ENCODE assay signal across 21 cellular contexts in the genomic region with DNA sequence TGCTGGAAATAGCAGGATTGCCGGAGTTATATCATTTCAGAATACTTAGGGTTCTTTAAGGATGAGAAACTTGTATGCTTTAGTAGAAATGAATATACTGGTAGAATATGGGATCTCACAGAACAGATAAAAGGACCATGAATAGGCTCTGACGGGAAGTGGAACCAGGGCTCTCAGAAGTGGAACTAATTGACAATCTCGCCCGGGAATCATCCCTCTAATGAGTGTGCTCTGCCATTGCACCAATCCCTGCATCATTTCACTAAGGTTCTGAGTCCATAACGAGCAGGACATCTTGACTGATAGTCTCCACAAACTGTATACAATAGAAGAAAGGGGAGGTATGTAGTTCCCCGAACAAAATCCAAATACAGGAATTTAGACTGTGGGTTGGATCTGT.
DNase-seq lines count a peak whose midpoint lies in the region; ATAC-seq, FAIRE-seq and TF ChIP-seq lines count a peak whose summit lies in the region.
"Had no signal": no experiment of that assay in that cellular context is flagged by ENCODE, and none has a peak within 500 bp of the region (broad histone marks: within the 10 kb centered on the region; RNA-seq: fewer than 3 reads in every experiment).

No MANE protein-coding gene starts in this region.

- H3K4me2 ChIP-seq in GM12878 (ENCODE audit: control insufficient read depth, insufficient read depth): no peak overlapping the region
- peak overlapping the region; percentile 15 for H3K4me2 ChIP-seq in smooth muscle cell
- H3K4me2 ChIP-seq: BLaER1 treated with 17β-estradiol and CSF1 and Interleukin-3, amounts not matched to agents 10 nM and 100 nM had no signal

- WGBS in GM12878 (ENCODE audit: insufficient coverage, insufficient replicate concordance, low lambda C conversion rate, missing lambda C conversion rate): 81% methylated on average over 6 of the region's 6 CpGs
- 59% methylated on average over 6 of the region's 6 CpGs for WGBS in smooth muscle cell (ENCODE audit: low lambda C conversion rate)
- 75 to 83% (median 79%) methylated on average over 6 of the region's 6 CpGs for WGBS in adrenal gland, 4 donors

- FAIRE-seq in GM12878 (lab: Jason Lieb, UNC): peak; percentile 35
- FAIRE-seq: A204.1, G401.6, GM18507, H54 had no signal

- H3K9ac ChIP-seq in GM12878 (ENCODE audit: control insufficient read depth, insufficient read depth, low read length) (no peak overlapping the region), smooth muscle cell (ENCODE audit: low read depth) (no peak overlapping the region)
- H3K9ac ChIP-seq: BLaER1 treated with 17β-estradiol and CSF1 and Interleukin-3, amounts not matched to agents 10 nM and 100 nM had no signal

- H3K4me1 ChIP-seq in BE2C (peaks cover 12% of the 10 kb centered on the region), HEK293 (ENCODE audit: control insufficient read depth, insufficient read depth, low read length) (peaks cover 18% of the 10 kb centered on the region; the same call in 1 of the 2 replicates), GM12878 (ENCODE audit: control insufficient read depth, insufficient read depth, low read length) (no peaks in the 10 kb centered on the region), smooth muscle cell (ENCODE audit: low read depth) (no peaks in the 10 kb centered on the region), adrenal gland (replicated peaks in 1 of 2) (no peaks in the 10 kb centered on the region)
- H3K4me1 ChIP-seq: HAP-1 had no signal

- no TSS peak for BruUV-seq in GM12878 (replicated peaks; lab: Mats Ljungman, UMichigan)

- H3K27me3 ChIP-seq in BE2C (no peaks in the 10 kb centered on the region), GM12878 (replicated peaks in 1 of 2; ENCODE audit: control insufficient read depth in 2 of 2, insufficient read depth in 2 of 2, low read length in 1 of 2) (no peaks in the 10 kb centered on the region), smooth muscle cell (ENCODE audit: low read depth) (no peaks in the 10 kb centered on the region), adrenal gland (no peaks in the 10 kb centered on the region)
- H3K27me3 ChIP-seq: BLaER1 treated with 17β-estradiol and CSF1 and Interleukin-3, amounts not matched to agents 10 nM and 100 nM had no signal

- H3K79me2 ChIP-seq in GM12878 (ENCODE audit: control insufficient read depth, insufficient read depth, low read length): no peaks in the 10 kb centered on the region
- no peaks in the 10 kb centered on the region for H3K79me2 ChIP-seq in smooth muscle cell (ENCODE audit: low read depth)

- H4K20me1 ChIP-seq in GM12878 (ENCODE audit: control insufficient read depth, insufficient read depth) (no peaks in the 10 kb centered on the region), smooth muscle cell (ENCODE audit: low read depth) (no peaks in the 10 kb centered on the region)
- H4K20me1 ChIP-seq: BLaER1 treated with 17β-estradiol and CSF1 and Interleukin-3, amounts not matched to agents 10 nM and 100 nM had no signal

- H2AFZ ChIP-seq in GM12878 (ENCODE audit: control insufficient read depth, low read depth, low read length) (no peak overlapping the region), smooth muscle cell (ENCODE audit: low read depth) (peak overlapping the region; percentile 61)

- POLR2A ChIA-PET in HEK293 (lab: Yijun Ruan, JAX) (no interaction called here), GM12878 (lab: Charles Lee) (no interaction called here)

- no peak for TF ChIP-seq POLR2A in GM12878 (IDR thresholded peaks at IDR 0.05; ENCODE audit: low read depth, low read length)
- no peak for TF ChIP-seq POLR2A in adrenal gland (IDR thresholded peaks at IDR 0.05)

- SMC1A ChIA-PET in GM12878 (lab: Charles Lee; ENCODE audit: uncharacterized antibody, unreplicated experiment): no interaction called here

- no peaks in the 10 kb centered on the region for H3K36me3 ChIP-seq in BE2C
- H3K36me3 ChIP-seq in HEK293 (ENCODE audit: control insufficient read depth in 2 of 2, insufficient read depth in 1 of 2, low read length in 2 of 2): no peaks in the 10 kb centered on the region
- peaks cover 0 to 4% of the 10 kb centered on the region in 2 experiments; a peak in 1 of 4 replicates for H3K36me3 ChIP-seq in GM12878 (ENCODE audit: control insufficient read depth in 2 of 2, insufficient read depth in 2 of 2, low read length in 1 of 2)
- no peaks in the 10 kb centered on the region for H3K36me3 ChIP-seq in smooth muscle cell (ENCODE audit: low read depth)
- H3K36me3 ChIP-seq in adrenal gland (replicated peaks in 1 of 2): no peaks in the 10 kb centered on the region
- H3K36me3 ChIP-seq: BLaER1 treated with 17β-estradiol and CSF1 and Interleukin-3, amounts not matched to agents 10 nM and 100 nM; HAP-1 had no signal

- in situ Hi-C loops in GM12878 (cut with MboI): no loop called here

- ATAC-seq in GM12878: no peak

- RAD21 ChIA-PET in GM12878 (lab: Charles Lee; ENCODE audit: unreplicated experiment): no interaction called here

- intact Hi-C loops in GM12878 (cut with micrococcal nuclease; ENCODE audit: unreplicated experiment) (no loop called here), adrenal gland (cut with DNase I) (no loop called here)

- TF ChIP-seq RAD21 in GM12878 (IDR thresholded peaks at IDR 0.05; ENCODE audit: insufficient read depth, low read depth, low read length): no peak

- H3K4me3 ChIP-seq in BE2C (ENCODE audit: low read depth, low read length) (peak overlapping the region; percentile 7; the same call in 1 of the 2 replicates), HEK293 (ENCODE audit: low read depth, low read length) (no peak overlapping the region), GM12878 (no peak overlapping the region), smooth muscle cell (no peak overlapping the region), adrenal gland (no peak overlapping the region)
- H3K4me3 ChIP-seq: BLaER1 treated with 17β-estradiol and CSF1 and Interleukin-3, amounts not matched to agents 10 nM and 100 nM; HAP-1 had no signal

- DNase-seq in BE2C (peak; percentile 61), GM12878 (ENCODE audit: low read depth, low spot score) (no peak), smooth muscle cell (lab: John Stamatoyannopoulos, UW; ENCODE audit: unreplicated experiment) (no peak), NCI-H69 (lab: John Stamatoyannopoulos, UW) (no peak), NCI-H82 treated with DMSO at 0.1 percent for 48 hours (lab: John Stamatoyannopoulos, UW; ENCODE audit: unreplicated experiment) (no peak), adrenal gland (no peak)
- DNase-seq: Calu3; CD4-positive, alpha-beta T cell; CD8-positive, alpha-beta memory T cell; COR-L47; DMS153; DND-41; GOT3 had no signal

- CTCF ChIA-PET in HEK293 (lab: Yijun Ruan, JAX) (no interaction called here), GM12878 (lab: Yijun Ruan, JAX) (no interaction called here)

- H3K27ac ChIP-seq in HEK293 (ENCODE audit: extremely low read depth, low read depth, low read length) (no peak overlapping the region), GM12878 (ENCODE audit: control insufficient read depth, insufficient read depth) (no peak overlapping the region), smooth muscle cell (ENCODE audit: low read depth) (peak overlapping the region; percentile 5), adrenal gland (no peak overlapping the region)
- H3K27ac ChIP-seq: 22Rv1; BLaER1 treated with 17β-estradiol and CSF1 and Interleukin-3, amounts not matched to agents 10 nM and 100 nM had no signal

- H3K9me3 ChIP-seq in BE2C (no peaks in the 10 kb centered on the region), HEK293 (ENCODE audit: control insufficient read depth, insufficient read depth, low read depth, low read length) (no peaks in the 10 kb centered on the region), GM12878 (replicated peaks; ENCODE audit: control insufficient read depth, insufficient read depth, low read length) (no peaks in the 10 kb centered on the region), smooth muscle cell (replicated peaks; ENCODE audit: low read depth) (no peaks in the 10 kb centered on the region), adrenal gland (replicated peaks in 1 of 3) (no peaks in the 10 kb centered on the region)
- H3K9me3 ChIP-seq: BLaER1 treated with 17β-estradiol and CSF1 and Interleukin-3, amounts not matched to agents 10 nM and 100 nM; HAP-1 had no signal

- TF ChIP-seq CTCF in BE2C (IDR thresholded peaks at IDR 0.05; ENCODE audit: low read depth, low read length) (no peak), HEK293 (tag by site-specific recombination; IDR thresholded peaks at IDR 0.05) (no peak), GM12878 (IDR thresholded peaks at IDR 0.05 in 2 of 3, conservative IDR thresholded peaks at IDR 0.05 in 1 of 3; ENCODE audit: control insufficient read depth in 2 of 3, extremely low read depth in 1 of 3, insufficient read depth in 1 of 3, low read depth in 3 of 3, low read length in 3 of 3) (no peak), smooth muscle cell (IDR thresholded peaks at IDR 0.05; ENCODE audit: borderline replicate concordance, insufficient read depth, poor library complexity, severe bottlenecking) (no peak), adrenal gland (IDR thresholded peaks at IDR 0.05) (no peak)

- no peak for TF ChIP-seq EP300 in GM12878 (IDR thresholded peaks at IDR 0.05; ENCODE audit: borderline replicate concordance in 1 of 2, control insufficient read depth in 1 of 2, low read depth in 2 of 2, low read length in 2 of 2)

- H3F3A ChIP-seq in smooth muscle cell (ENCODE audit: low read depth): peaks cover 7% of the 10 kb centered on the region

TF ChIP-seq in HEK293, 187 proteins besides CTCF, POLR2A, EP300 and RAD21:
- TF ChIP-seq ZNF600 (tag by site-specific recombination; IDR thresholded peaks at IDR 0.05) (peak; percentile 63), ZFHX2 (tag by site-specific recombination; conservative IDR thresholded peaks at IDR 0.05) (no peak)

TF ChIP-seq in GM12878, 131 proteins besides CTCF, POLR2A, EP300 and RAD21 (continues in another document):
- TF ChIP-seq NFXL1 (IDR thresholded peaks at IDR 0.05; ENCODE audit: borderline replicate concordance) (no peak), CHD1 (IDR thresholded peaks at IDR 0.05; ENCODE audit: low read depth, low read length) (no peak), POLR2AphosphoS5 (IDR thresholded peaks at IDR 0.05; ENCODE audit: low read length) (no peak), ZZZ3 (IDR thresholded peaks at IDR 0.05; ENCODE audit: control insufficient read depth, insufficient read length, low read depth) (no peak), NR2C1 (IDR thresholded peaks at IDR 0.05) (no peak), POU2F2 (IDR thresholded peaks at IDR 0.05; ENCODE audit: borderline replicate concordance, low read depth, low read length) (no peak)
- TF ChIP-seq, protein P1, sequence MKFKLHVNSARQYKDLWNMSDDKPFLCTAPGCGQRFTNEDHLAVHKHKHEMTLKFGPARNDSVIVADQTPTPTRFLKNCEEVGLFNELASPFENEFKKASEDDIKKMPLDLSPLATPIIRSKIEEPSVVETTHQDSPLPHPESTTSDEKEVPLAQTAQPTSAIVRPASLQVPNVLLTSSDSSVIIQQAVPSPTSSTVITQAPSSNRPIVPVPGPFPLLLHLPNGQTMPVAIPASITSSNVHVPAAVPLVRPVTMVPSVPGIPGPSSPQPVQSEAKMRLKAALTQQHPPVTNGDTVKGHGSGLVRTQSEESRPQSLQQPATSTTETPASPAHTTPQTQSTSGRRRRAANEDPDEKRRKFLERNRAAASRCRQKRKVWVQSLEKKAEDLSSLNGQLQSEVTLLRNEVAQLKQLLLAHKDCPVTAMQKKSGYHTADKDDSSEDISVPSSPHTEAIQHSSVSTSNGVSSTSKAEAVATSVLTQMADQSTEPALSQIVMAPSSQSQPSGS (IDR thresholded peaks at IDR 0.05; ENCODE audit: low read length): no peak
